8 cellular contexts compared by ENCODE assay signal in the genomic region with DNA sequence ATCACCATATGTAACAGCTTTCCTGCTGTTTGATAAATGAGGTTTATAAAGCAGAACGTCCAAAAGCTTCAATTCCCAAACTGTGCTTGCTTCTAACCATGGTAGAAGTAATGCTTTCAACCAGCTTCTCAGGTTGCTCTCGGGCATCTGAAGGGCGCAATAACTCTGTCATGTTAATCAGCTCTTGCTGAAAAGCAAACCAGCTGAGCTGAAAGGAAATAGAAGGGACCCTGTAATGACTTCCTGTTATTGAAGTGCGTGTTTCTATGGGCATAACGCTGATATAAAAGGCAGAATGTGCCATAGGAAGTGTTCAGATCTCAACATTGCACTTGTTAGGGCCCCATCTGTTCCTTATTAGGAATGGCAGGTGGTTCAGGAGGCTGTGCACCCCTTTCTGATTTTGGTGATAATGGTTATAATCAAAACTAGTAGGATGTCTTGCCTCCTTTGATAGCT. TPM values are rescaled to one million over a fixed set of nuclear protein-coding genes. Genes with fewer than 3 reads are reported as not detected.
DNase-seq lines count a peak whose midpoint lies in the region; ATAC-seq, FAIRE-seq and TF ChIP-seq lines count a peak whose summit lies in the region.

No MANE protein-coding gene starts in this region.

- H3K9ac ChIP-seq in astrocyte (ENCODE audit: low read length), result peak overlapping the region; percentile 45

- H3K4me3 Mint-ChIP-seq in astrocyte (ENCODE audit: unreplicated experiment), result no peak overlapping the region
- H3K4me3 Mint-ChIP-seq in naive thymus-derived CD4-positive, alpha-beta T cell, result peak overlapping the region; percentile 64 to 92 (median 84)

- DNase-seq in GM12891 (ENCODE audit: insufficient read length, low spot score), result no peak
- DNase-seq in NCI-H748 treated with DMSO at 0.1 percent for 48 hours (lab: John Stamatoyannopoulos, UW), result peak; percentile 20
- no peak for DNase-seq in astrocyte (ENCODE audit: low read depth)
- DNase-seq in naive thymus-derived CD4-positive, alpha-beta T cell, result peak in 7 of 9 donors; percentile 71 to 91 (median 85)
- DNase-seq in cerebellar nuclear complex (lab: John Stamatoyannopoulos, UW), result no peak
- DNase-seq in NCI-H187 (lab: John Stamatoyannopoulos, UW), result no peak

- peak overlapping the region; percentile 25 for H2AFZ ChIP-seq in astrocyte (ENCODE audit: low read depth, low read length)

- intact Hi-C loops in naive thymus-derived CD4-positive, alpha-beta T cell (cut with micrococcal nuclease), result loop anchor here (1.0 to 10.0 kb wide), 14 partner anchors 8 to 1606 kb away; partner anchors contain the start of genes HERC3 (in 1 of the 2), HERC5 (in 1 of the 2), PPM1K (in 1 of the 2) and TIGD2 (in 1 of the 2)

- peak overlapping the region; percentile 93 for H3K27ac ChIP-seq in astrocyte (ENCODE audit: low read depth, low read length)
- peak overlapping the region; percentile 77 for H3K27ac ChIP-seq in naive thymus-derived CD4-positive, alpha-beta T cell (ENCODE audit: low read depth, low read length)

- FAIRE-seq in GM12891 (lab: Jason Lieb, UNC) (peak; percentile 76), astrocyte (lab: Jason Lieb, UNC) (peak; percentile 34)

- no peaks in the 10 kb centered on the region for H3K79me2 ChIP-seq in astrocyte (ENCODE audit: insufficient read depth, low read length)

- CTCF ChIA-PET in naive thymus-derived CD4-positive, alpha-beta T cell (lab: Charles Lee), result interaction anchor here (0.9 to 2.7 kb wide), 7 partner anchors 15 to 89 kb away, joined by 4 to 12 read pairs (median 5); partner anchors contain the start of gene HERC3

- H3K9me3 ChIP-seq in astrocyte (ENCODE audit: insufficient read depth, low read depth, low read length), result no peaks in the 10 kb centered on the region
- H3K9me3 ChIP-seq in naive thymus-derived CD4-positive, alpha-beta T cell (ENCODE audit: control insufficient read depth in 2 of 3, low read length in 3 of 3), result no peaks in the 10 kb centered on the region

- POLR2A ChIA-PET in naive thymus-derived CD4-positive, alpha-beta T cell (lab: Charles Lee), result interaction anchor here (0.7 to 11.0 kb wide), 9 partner anchors 9 to 329 kb away, joined by 3 to 167 read pairs (median 3); partner anchors contain the start of genes HERC3 and PPM1K

- no peaks in the 10 kb centered on the region for H3K27me3 Mint-ChIP-seq in astrocyte (ENCODE audit: low read depth, unreplicated experiment)
- H3K27me3 Mint-ChIP-seq in naive thymus-derived CD4-positive, alpha-beta T cell, result no peaks in the 10 kb centered on the region

- H3K9me3 Mint-ChIP-seq in astrocyte (ENCODE audit: unreplicated experiment), result peaks cover 2% of the 10 kb centered on the region
- peaks cover 0 to 7% (median 0%) of the 10 kb centered on the region in 11 donors for H3K9me3 Mint-ChIP-seq in naive thymus-derived CD4-positive, alpha-beta T cell

- peaks cover 36% of the 10 kb centered on the region for H3K4me1 Mint-ChIP-seq in astrocyte (ENCODE audit: low read depth, unreplicated experiment)
- peaks cover 50 to 98% (median 86%) of the 10 kb centered on the region in 7 donors for H3K4me1 Mint-ChIP-seq in naive thymus-derived CD4-positive, alpha-beta T cell

- peaks cover 6% of the 10 kb centered on the region for H3K36me3 Mint-ChIP-seq in astrocyte (ENCODE audit: low read depth, unreplicated experiment)
- peaks cover 18 to 52% (median 40%) of the 10 kb centered on the region in 5 donors for H3K36me3 Mint-ChIP-seq in naive thymus-derived CD4-positive, alpha-beta T cell

- TF ChIP-seq POLR2A in GM12891 (IDR thresholded peaks at IDR 0.05; ENCODE audit: low read depth, low read length), result no peak

- H4K20me1 ChIP-seq in astrocyte (ENCODE audit: insufficient read depth, low read length), result no peaks in the 10 kb centered on the region

- no peak overlapping the region for H3K4me3 ChIP-seq in astrocyte (ENCODE audit: insufficient read depth, low read depth, low read length)
- peak overlapping the region; percentile 43 for H3K4me3 ChIP-seq in naive thymus-derived CD4-positive, alpha-beta T cell (ENCODE audit: low read length)

- ATAC-seq in HG02798 (IDR thresholded peaks at IDR 0.05; ENCODE audit: poor library complexity, unreplicated experiment), result peak; percentile 45
- ATAC-seq in naive thymus-derived CD4-positive, alpha-beta T cell, result peak; percentile 94
- no peak for ATAC-seq in HG02571 (IDR thresholded peaks at IDR 0.05; ENCODE audit: unreplicated experiment)

- no peak overlapping the region for H3K27ac Mint-ChIP-seq in astrocyte (ENCODE audit: unreplicated experiment)
- H3K27ac Mint-ChIP-seq in naive thymus-derived CD4-positive, alpha-beta T cell, result peak overlapping the region; percentile 91 to 99 (median 99)

- H3K4me1 ChIP-seq in astrocyte (ENCODE audit: insufficient read depth, low read length), result peaks cover 37% of the 10 kb centered on the region
- H3K4me1 ChIP-seq in naive thymus-derived CD4-positive, alpha-beta T cell (ENCODE audit: control insufficient read depth in 2 of 2, insufficient read depth in 2 of 2, low read length in 2 of 2), result peaks cover 28 to 55% of the 10 kb centered on the region in 2 donors

- no peak for TF ChIP-seq CTCF in astrocyte (IDR thresholded peaks at IDR 0.05; ENCODE audit: insufficient read depth, low read depth, low read length)

- H3K36me3 ChIP-seq in astrocyte (ENCODE audit: insufficient read depth, low read length), result no peaks in the 10 kb centered on the region
- H3K36me3 ChIP-seq in naive thymus-derived CD4-positive, alpha-beta T cell (ENCODE audit: control insufficient read depth in 2 of 3, insufficient read depth in 3 of 3, low read length in 3 of 3), result peaks cover 0 to 18% (median 0%) of the 10 kb centered on the region in 3 experiments

- H3K27me3 ChIP-seq in astrocyte (ENCODE audit: insufficient read depth, low read length), result no peaks in the 10 kb centered on the region
- H3K27me3 ChIP-seq in naive thymus-derived CD4-positive, alpha-beta T cell (ENCODE audit: control insufficient read depth in 2 of 2, insufficient read depth in 2 of 2, low read length in 2 of 2), result no peaks in the 10 kb centered on the region

- peak overlapping the region; percentile 70 for H3K4me2 ChIP-seq in astrocyte (ENCODE audit: low read length)

TF ChIP-seq in GM12891, 5 proteins besides CTCF, POLR2A, EP300 and RAD21:
- TF ChIP-seq PAX5 (IDR thresholded peaks at IDR 0.05; ENCODE audit: insufficient read depth, low read length, severe bottlenecking), result no peak
- TF ChIP-seq SPI1 (IDR thresholded peaks at IDR 0.05; ENCODE audit: low read depth, low read length), result peak; percentile 54; the same call in 1 of the 2 replicates

RNA-seq across cellular contexts. Expression of gene HERC3, which starts 21.2 kb away (rescaled TPM):
- 2.1 TPM for polyA plus RNA-seq in GM12891 (2012; ENCODE audit: low read depth, missing spikeins)
- 8.5 and 9.3 TPM in 2 replicates for total RNA-seq in astrocyte
- total RNA-seq in naive thymus-derived CD4-positive, alpha-beta T cell, result 100 to 1,000 TPM in 4 of 5 experiments, 10 to 100 TPM in 1; 38.1 to 130 (median 104) TPM
- polyA plus RNA-seq in naive thymus-derived CD4-positive, alpha-beta T cell, result 10 to 100 TPM; 42.7 to 65.8 TPM

Comparison
In these comparisons a context has a peak if more than half of its experiments do, and no peak if none do; other contexts are left out.
1. DNase-seq: peak in NCI-H748 treated with DMSO at 0.1 percent for 48 hours (single experiment) and naive thymus-derived CD4-positive, alpha-beta T cell (7 of 9); none in GM12891 (single experiment), astrocyte (single experiment), cerebellar nuclear complex (0 of 2) and NCI-H187 (0 of 2).